In genomic region chr5:111224561-111224989, GRCh38 we compare ENCODE assay signal across 8 cellular contexts. TPM values are rescaled to one million over a fixed set of nuclear protein-coding genes. Genes with fewer than 3 reads are reported as not detected.
DNase-seq lines count a peak whose midpoint lies in the region; ATAC-seq, FAIRE-seq and TF ChIP-seq lines count a peak whose summit lies in the region.

No MANE protein-coding gene starts in this region.

- no peaks in the 10 kb centered on the region for H4K20me1 ChIP-seq in HepG2 (ENCODE audit: insufficient read depth, low read length)

- H3K36me3 ChIP-seq in CD8-positive, alpha-beta memory T cell (ENCODE audit: insufficient read depth, low read length) = no peaks in the 10 kb centered on the region
- no peaks in the 10 kb centered on the region for H3K36me3 ChIP-seq in HepG2 (replicated peaks in 1 of 2; ENCODE audit: control insufficient read depth in 1 of 2, insufficient read depth in 2 of 2, low read length in 2 of 2)

- ATAC-seq in GM19397 (IDR thresholded peaks at IDR 0.05; ENCODE audit: unreplicated experiment) (peak; percentile 37), HG03354 (IDR thresholded peaks at IDR 0.05; ENCODE audit: poor library complexity, severe bottlenecking, unreplicated experiment) (peak; percentile 37), HepG2 (peak; percentile 47; the same call in 2 of the 3 replicates)
- peak; percentile 32 for ATAC-seq in stimulated activated naive CD8-positive, alpha-beta T cell treated with anti-CD3 and anti-CD28 coated beads, Interleukin-15, Interleukin-2, amounts not matched to agents 100 U/mL and 50 U/mL, for 24 hours

- TF ChIP-seq RAD21 in HepG2 (CRISPR knock-in tag; IDR thresholded peaks at IDR 0.05) = no peak

- peak overlapping the region; percentile 85 for H3K4me3 ChIP-seq in CD8-positive, alpha-beta memory T cell (ENCODE audit: low read length)
- H3K4me3 ChIP-seq in HepG2 (replicated peaks in 1 of 3; ENCODE audit: insufficient read depth in 1 of 3, low read depth in 2 of 3, low read length in 3 of 3) = peak overlapping the region; percentile 30 to 60 (median 31); a peak in 3 of 6 replicates

- POLR2A ChIA-PET in CD8-positive, alpha-beta memory T cell (lab: Charles Lee) = interaction anchor here (0.5 to 1.8 kb wide), 3 partner anchors 9 to 37 kb away, joined by 3 to 6 read pairs (median 3); no protein-coding TSS in a partner anchor
- POLR2A ChIA-PET in HepG2 (lab: Yijun Ruan, JAX) = no interaction called here

- no peak overlapping the region for H2AFZ ChIP-seq in HepG2 (ENCODE audit: low read length)

- no peak for TF ChIP-seq POLR2A in HepG2 (IDR thresholded peaks at IDR 0.05; ENCODE audit: insufficient read depth in 1 of 2, low read depth in 2 of 2, low read length in 2 of 2)

- BruUV-seq in HepG2 (replicated peaks; lab: Mats Ljungman, UMichigan) = no TSS peak

- H3K27me3 ChIP-seq in CD8-positive, alpha-beta memory T cell (ENCODE audit: insufficient read depth, low read length, poor library complexity, severe bottlenecking) = no peaks in the 10 kb centered on the region
- peaks cover 1 to 33% of the 10 kb centered on the region in 2 experiments; a peak in 3 of 5 replicates for H3K27me3 ChIP-seq in HepG2 (ENCODE audit: control insufficient read depth in 1 of 2, insufficient read depth in 2 of 2, low read length in 2 of 2)

- no peaks in the 10 kb centered on the region for H3K9me3 ChIP-seq in CD8-positive, alpha-beta memory T cell (ENCODE audit: low read length)
- no peaks in the 10 kb centered on the region for H3K9me3 ChIP-seq in HepG2 (ENCODE audit: low read length)

- H3K9me3 Mint-ChIP-seq in CD8-positive, alpha-beta memory T cell = no peaks in the 10 kb centered on the region
- H3K9me3 Mint-ChIP-seq in activated naive CD8-positive, alpha-beta T cell (ENCODE audit: low read depth) = no peaks in the 10 kb centered on the region

- peak overlapping the region; percentile 86 to 98 (median 94) for H3K27ac Mint-ChIP-seq in CD8-positive, alpha-beta memory T cell
- H3K27ac Mint-ChIP-seq in activated naive CD8-positive, alpha-beta T cell = peak overlapping the region; percentile 99

- H3K79me2 ChIP-seq in HepG2 (ENCODE audit: insufficient read depth, low read length) = no peaks in the 10 kb centered on the region

- H3K4me1 ChIP-seq in CD8-positive, alpha-beta memory T cell (ENCODE audit: insufficient read depth, low read length) = peaks cover 25% of the 10 kb centered on the region
- peaks cover 5% of the 10 kb centered on the region; the same call in 1 of the 2 replicates for H3K4me1 ChIP-seq in HepG2 (ENCODE audit: insufficient read depth, low read length)

- intact Hi-C loops in HepG2 (cut with micrococcal nuclease; ENCODE audit: unreplicated experiment) = no loop called here

- peak overlapping the region; percentile 89 to 98 (median 98) for H3K4me3 Mint-ChIP-seq in CD8-positive, alpha-beta memory T cell
- peak overlapping the region; percentile 100 for H3K4me3 Mint-ChIP-seq in activated naive CD8-positive, alpha-beta T cell

- no peak for FAIRE-seq in HepG2 (lab: Jason Lieb, UNC)

- peak overlapping the region; percentile 52 for H3K27ac ChIP-seq in CD8-positive, alpha-beta memory T cell (ENCODE audit: low read depth, low read length)
- no peak overlapping the region for H3K27ac ChIP-seq in HepG2 (ENCODE audit: extremely low read length, insufficient read depth, low read length)

- no peak overlapping the region for H3K9ac ChIP-seq in HepG2 (ENCODE audit: insufficient read depth, low read depth, low read length)

- TF ChIP-seq EP300 in HepG2 (IDR thresholded peaks at IDR 0.05; ENCODE audit: low read depth in 2 of 2, low read length in 2 of 2) (no peak), HepG2 (CRISPR knock-in tag; IDR thresholded peaks at IDR 0.05; ENCODE audit: borderline replicate concordance) (no peak)

- H3K4me1 Mint-ChIP-seq in CD8-positive, alpha-beta memory T cell = peaks cover 42 to 45% (median 44%) of the 10 kb centered on the region in 3 donors
- peaks cover 55% of the 10 kb centered on the region for H3K4me1 Mint-ChIP-seq in activated naive CD8-positive, alpha-beta T cell (ENCODE audit: low read depth)

- CTCF ChIA-PET in CD8-positive, alpha-beta memory T cell (lab: Charles Lee) = interaction anchor here (0.8 to 4.4 kb wide), 9 partner anchors 11 to 67 kb away, joined by 3 to 45 read pairs (median 12); no protein-coding TSS in a partner anchor
- CTCF ChIA-PET in HepG2 (lab: Yijun Ruan, JAX; ENCODE audit: low intra/inter-chr PET ratio, low total read pairs) = no interaction called here

- H3K36me3 Mint-ChIP-seq in CD8-positive, alpha-beta memory T cell = peaks cover 3 to 45% (median 6%) of the 10 kb centered on the region in 3 donors
- peaks cover 11% of the 10 kb centered on the region for H3K36me3 Mint-ChIP-seq in activated naive CD8-positive, alpha-beta T cell

- peak in 1 of 5 donors; percentile 11 for DNase-seq in CD8-positive, alpha-beta memory T cell
- no peak for DNase-seq in HepG2 (ENCODE audit: low spot score)
- peak; percentile 61 for DNase-seq in stimulated activated naive CD8-positive, alpha-beta T cell treated with anti-CD3 and anti-CD28 coated beads, Interleukin-15, Interleukin-2, amounts not matched to agents 100 U/mL and 50 U/mL, for 24 hours
- no peak for DNase-seq in NAMALWA (ENCODE audit: low spot score)
- no peak for DNase-seq in NCI-H1048 (lab: John Stamatoyannopoulos, UW)

- H3K27me3 Mint-ChIP-seq in CD8-positive, alpha-beta memory T cell = peaks cover 0 to 1% of the 10 kb centered on the region in 2 donors
- H3K27me3 Mint-ChIP-seq in activated naive CD8-positive, alpha-beta T cell = no peaks in the 10 kb centered on the region

- H3K4me2 ChIP-seq in HepG2 (ENCODE audit: low read depth, low read length) = peak overlapping the region; percentile 65

- 5% methylated on average over 10 of the region's 31 CpGs for WGBS in HepG2 (ENCODE audit: low lambda C conversion rate)

- in situ Hi-C loops in HepG2 (cut with HindIII; ENCODE audit: extremely low pct_ligation_motif_present, low pct_unique_long_range_greater_than_20kb) = no loop called here

- TF ChIP-seq CTCF in HepG2 (CRISPR knock-in tag; IDR thresholded peaks at IDR 0.05) = no peak

TF ChIP-seq in HepG2, 621 proteins besides CTCF, POLR2A, EP300 and RAD21:
- no peak for TF ChIP-seq ASH2L (IDR thresholded peaks at IDR 0.05; ENCODE audit: insufficient read length, low read depth, low read length)
- no peak for TF ChIP-seq MATR3 (CRISPR knock-in tag; IDR thresholded peaks at IDR 0.05)
- no peak for TF ChIP-seq ZNF44 (CRISPR knock-in tag; IDR thresholded peaks at IDR 0.05)
- TF ChIP-seq ZSCAN9 (CRISPR knock-in tag; IDR thresholded peaks at IDR 0.05; ENCODE audit: borderline replicate concordance) = no peak
- TF ChIP-seq MIER2 (CRISPR knock-in tag; IDR thresholded peaks at IDR 0.05) = no peak
- TF ChIP-seq KDM3A (CRISPR knock-in tag; IDR thresholded peaks at IDR 0.05; ENCODE audit: low read depth) = no peak
- no peak for TF ChIP-seq EZH2 (conservative IDR thresholded peaks at IDR 0.05; ENCODE audit: low read depth, low read length)
- no peak for TF ChIP-seq EHMT2 (IDR thresholded peaks at IDR 0.05; ENCODE audit: borderline replicate concordance, low read depth, low read length)
- no peak for TF ChIP-seq CBX2 (IDR thresholded peaks at IDR 0.05; ENCODE audit: low read depth, low read length)
- no peak for TF ChIP-seq CBX2 (CRISPR knock-in tag; IDR thresholded peaks at IDR 0.05; ENCODE audit: low read depth)
- TF ChIP-seq CREB3 (CRISPR knock-in tag; IDR thresholded peaks at IDR 0.05) = no peak
TF ChIP-seq in HepG2: peak in this region for 0.

RNA-seq across cellular contexts. Expression of gene CAMK4, which starts 0.4 kb away (rescaled TPM):
- 10 to 100 TPM; 57.4 to 68.7 TPM for total RNA-seq in CD8-positive, alpha-beta memory T cell
- 84.5 TPM for polyA plus RNA-seq in CD8-positive, alpha-beta memory T cell
- total RNA-seq in HepG2 (2016; rRNA removed; fragmentation: Illumina TruSeq; extraction: Trizol) = not detected in 2 replicates
- total RNA-seq in HepG2 (2016; cell fraction: cytosol; rRNA removed; fragmentation: Illumina TruSeq; extraction: Trizol; ENCODE audit: low read depth) = not detected in 2 replicates
- total RNA-seq in HepG2 (2016; cell fraction: insoluble cytoplasmic fraction; rRNA removed; fragmentation: Illumina TruSeq; extraction: Trizol) = not detected in 2 replicates
- total RNA-seq in HepG2 (2016; cell fraction: membrane; rRNA removed; fragmentation: Illumina TruSeq; extraction: Trizol) = not detected in 2 replicates
- not detected in 2 replicates for total RNA-seq in HepG2 (2016; cell fraction: nucleus; rRNA removed; fragmentation: Illumina TruSeq; extraction: Trizol)
- polyA plus RNA-seq in HepG2 (2011; rRNA removed) = not detected in 2 replicates
- not detected in 2 replicates for polyA plus RNA-seq in HepG2 (2011; cell fraction: cytosol; rRNA removed)
- polyA plus RNA-seq in HepG2 (2011; cell fraction: nucleus; rRNA removed) = not detected in 2 replicates
- 0.03 and 0.04 TPM in 2 replicates for polyA plus RNA-seq in HepG2 (2012)
- polyA plus RNA-seq in HepG2 (2016; cell fraction: cytosol; fragmentation: Illumina TruSeq; extraction: Trizol; ENCODE audit: low read depth) = not detected in 2 replicates
- polyA plus RNA-seq in HepG2 (2016; cell fraction: insoluble cytoplasmic fraction; fragmentation: Illumina TruSeq; extraction: Trizol; ENCODE audit: low read depth) = not detected in 2 replicates
- polyA plus RNA-seq in HepG2 (2016; cell fraction: membrane; fragmentation: Illumina TruSeq; extraction: Trizol; ENCODE audit: low read depth) = not detected in 2 replicates
- not detected in 2 replicates for polyA plus RNA-seq in HepG2 (2016; cell fraction: nucleus; fragmentation: Illumina TruSeq; extraction: Trizol; ENCODE audit: insufficient read depth, low read depth)
- polyA minus RNA-seq in HepG2 (2011; rRNA and poly(A)+ RNA removed; ENCODE audit: low replicate concordance) = not detected in 2 replicates
- not detected in 2 replicates for polyA minus RNA-seq in HepG2 (2011; cell fraction: cytosol; rRNA and poly(A)+ RNA removed)
- polyA minus RNA-seq in HepG2 (2011; cell fraction: nucleus; rRNA and poly(A)+ RNA removed) = under 0.01 TPM in 1 of 2 replicates, not detected in the other

Comparison
In these comparisons a context has a peak if more than half of its experiments do, and no peak if none do; other contexts are left out.
1. RNA of gene CAMK4, which starts 0.4 kb away (total RNA-seq): 57.4 to 68.7 TPM in CD8-positive, alpha-beta memory T cell; not detected in HepG2; every median in the first group is over 10 times any median in the second.
2. Peak in every context shown above with its lines, with median percentiles within 50 percentile points of each other: ATAC-seq.